Comparison of ENCODE assay signal across 8 cellular contexts in genomic region chr17:4945176-4945943, GRCh38. TPM values are rescaled to one million over a fixed set of nuclear protein-coding genes. Genes with fewer than 3 reads are reported as not detected.
DNase-seq lines count a peak whose midpoint lies in the region; ATAC-seq and TF ChIP-seq lines count a peak whose summit lies in the region.

No MANE protein-coding gene starts in this region.

- H3K4me3 ChIP-seq in CD4-positive, CD25-positive, alpha-beta regulatory T cell (ENCODE audit: low read depth, low read length): peak overlapping the region; percentile 96
- H3K4me3 ChIP-seq in adrenal gland: no peak overlapping the region
- H3K4me3 ChIP-seq in iPS-15b (ENCODE audit: low read depth, low read length): peak overlapping the region; percentile 62

- peaks cover 0 to 3% (median 0%) of the 10 kb centered on the region in 7 donors for H3K9me3 Mint-ChIP-seq in CD4-positive, CD25-positive, alpha-beta regulatory T cell
- H3K9me3 Mint-ChIP-seq in T-cell: no peaks in the 10 kb centered on the region

- CTCF ChIA-PET in T-cell (lab: Charles Lee): interaction anchor here in 1 of 2 donors (1.0 kb wide), 1 partner anchor 21 kb away, joined by 4 read pairs; no protein-coding TSS in a partner anchor

- H3K9ac ChIP-seq in iPS-15b (ENCODE audit: low read depth, low read length): no peak overlapping the region

- POLR2A ChIA-PET in T-cell (lab: Charles Lee): interaction anchor here in 1 of 2 donors (0.6 to 1.4 kb wide), 3 partner anchors 22 to 145 kb away, joined by 3 to 6 read pairs (median 5); partner anchors contain the start of gene SPAG7

- H3K27me3 Mint-ChIP-seq in CD4-positive, CD25-positive, alpha-beta regulatory T cell: peaks cover 4% of the 10 kb centered on the region
- H3K27me3 Mint-ChIP-seq in T-cell: no peaks in the 10 kb centered on the region

- peak; percentile 60 to 85 (median 68) for DNase-seq in CD4-positive, CD25-positive, alpha-beta regulatory T cell
- DNase-seq in T-cell (peak in 33 of 34 experiments; percentile 34 to 76 (median 52)), adrenal gland (peak; percentile 75 to 92 (median 88)), DMS114 treated with DMSO at 0.1 percent for 48 hours (lab: John Stamatoyannopoulos, UW; ENCODE audit: unreplicated experiment) (no peak)
- DNase-seq in stimulated activated CD4-positive, alpha-beta T cell treated with anti-CD3 and anti-CD28 coated beads, Interleukin-12 subunit alpha, Interleukin-12 subunit beta, amount 100 ng/mL, for 48 hours (ENCODE audit: low read depth in 2 of 3, low spot score in 1 of 3): peak; percentile 79 to 90 (median 80)

- H3K4me1 ChIP-seq in CD4-positive, CD25-positive, alpha-beta regulatory T cell (ENCODE audit: control insufficient read depth, insufficient read depth, low read length, poor library complexity, severe bottlenecking): peaks cover 82% of the 10 kb centered on the region
- peaks cover 32 to 51% of the 10 kb centered on the region in 2 donors for H3K4me1 ChIP-seq in adrenal gland (replicated peaks in 1 of 2)
- H3K4me1 ChIP-seq in iPS-15b (ENCODE audit: control insufficient read depth, insufficient read depth, low read length): peaks cover 6% of the 10 kb centered on the region

- ATAC-seq in CD4-positive, CD25-positive, alpha-beta regulatory T cell (ENCODE audit: low read depth in 2 of 2): peak; percentile 44 to 50
- ATAC-seq in HG03095 (IDR thresholded peaks at IDR 0.05; ENCODE audit: unreplicated experiment) (peak; percentile 32), T-cell (replicated peaks in 1 of 4) (peak in 3 of 4 experiments; percentile 24 to 31 (median 24)), HG02981 (IDR thresholded peaks at IDR 0.05; ENCODE audit: unreplicated experiment) (no peak)

- H3K27me3 ChIP-seq in CD4-positive, CD25-positive, alpha-beta regulatory T cell (ENCODE audit: control insufficient read depth, insufficient read depth, low read length): no peaks in the 10 kb centered on the region
- H3K27me3 ChIP-seq in adrenal gland (no peaks in the 10 kb centered on the region), iPS-15b (ENCODE audit: control insufficient read depth, insufficient read depth, low read length) (no peaks in the 10 kb centered on the region)

- intact Hi-C loops in adrenal gland (cut with DNase I): no loop called here

- peak in 1 of 2 donors; percentile 16 for TF ChIP-seq POLR2A in adrenal gland (IDR thresholded peaks at IDR 0.05)

- peak overlapping the region; percentile 91 to 96 (median 94) for H3K27ac Mint-ChIP-seq in CD4-positive, CD25-positive, alpha-beta regulatory T cell
- H3K27ac Mint-ChIP-seq in T-cell: peak overlapping the region; percentile 96 to 97

- H3K36me3 Mint-ChIP-seq in CD4-positive, CD25-positive, alpha-beta regulatory T cell: peaks cover 35% of the 10 kb centered on the region
- H3K36me3 Mint-ChIP-seq in T-cell: peaks cover 50% of the 10 kb centered on the region

- WGBS in adrenal gland, 4 donors: 25 to 37% (median 34%) methylated on average over 7 of the region's 7 CpGs

- H3K36me3 ChIP-seq in CD4-positive, CD25-positive, alpha-beta regulatory T cell (ENCODE audit: control insufficient read depth, insufficient read depth, low read length): peaks cover 39% of the 10 kb centered on the region
- H3K36me3 ChIP-seq in adrenal gland (replicated peaks in 1 of 2) (peaks cover 0 to 49% of the 10 kb centered on the region in 2 donors), iPS-15b (ENCODE audit: control insufficient read depth, insufficient read depth, low read length) (peaks cover 48% of the 10 kb centered on the region)

- H3K4me1 Mint-ChIP-seq in CD4-positive, CD25-positive, alpha-beta regulatory T cell: peaks cover 0 to 65% (median 48%) of the 10 kb centered on the region in 4 donors
- peaks cover 63 to 75% (median 67%) of the 10 kb centered on the region in 3 donors for H3K4me1 Mint-ChIP-seq in T-cell

- peak overlapping the region; percentile 97 for H3K27ac ChIP-seq in CD4-positive, CD25-positive, alpha-beta regulatory T cell (ENCODE audit: insufficient read depth, low read length, poor library complexity, severe bottlenecking)
- peak overlapping the region in 4 of 5 donors; percentile 42 to 75 (median 60) for H3K27ac ChIP-seq in adrenal gland

- no peaks in the 10 kb centered on the region for H3K9me3 ChIP-seq in CD4-positive, CD25-positive, alpha-beta regulatory T cell (ENCODE audit: control insufficient read depth in 2 of 2, low read length in 2 of 2)
- H3K9me3 ChIP-seq in adrenal gland (replicated peaks in 1 of 3) (no peaks in the 10 kb centered on the region), iPS-15b (ENCODE audit: control insufficient read depth, insufficient read depth, low read length) (no peaks in the 10 kb centered on the region)

- peak overlapping the region; percentile 90 to 99 (median 96) for H3K4me3 Mint-ChIP-seq in CD4-positive, CD25-positive, alpha-beta regulatory T cell
- peak overlapping the region; percentile 97 to 100 (median 98) for H3K4me3 Mint-ChIP-seq in T-cell

- no peak for TF ChIP-seq CTCF in adrenal gland (IDR thresholded peaks at IDR 0.05)

RNA-seq across cellular contexts. Expression of gene PFN1, which starts 3.0 kb away (rescaled TPM):
- total RNA-seq in CD4-positive, CD25-positive, alpha-beta regulatory T cell: 865 TPM
- polyA plus RNA-seq in CD4-positive, CD25-positive, alpha-beta regulatory T cell: 1,000 to 10,000 TPM; 2,018 to 2,804 (median 2,386) TPM
- total RNA-seq in T-cell: 100 to 1,000 TPM; 654 to 853 (median 744) TPM
- total RNA-seq in adrenal gland: 1,000 to 10,000 TPM in 1 of 8 donors, 100 to 1,000 TPM in 7; 357 to 1,056 (median 454) TPM
- polyA plus RNA-seq in adrenal gland: 100 to 1,000 TPM; 310 to 593 (median 390) TPM

RNA-seq across cellular contexts. Expression of gene RNF167, which starts 5.3 kb away (rescaled TPM):
- total RNA-seq in CD4-positive, CD25-positive, alpha-beta regulatory T cell: 105 TPM
- polyA plus RNA-seq in CD4-positive, CD25-positive, alpha-beta regulatory T cell: 10 to 100 TPM; 31.5 to 58.2 (median 45.9) TPM
- total RNA-seq in T-cell (100 to 1,000 TPM; 109 to 158 (median 135) TPM), adrenal gland (100 to 1,000 TPM in 4 of 8 donors, 10 to 100 TPM in 4; 46.7 to 130 (median 94.5) TPM)
- 100 to 1,000 TPM; 134 to 252 (median 240) TPM for polyA plus RNA-seq in adrenal gland

RNA-seq across cellular contexts. Expression of gene SLC25A11, which starts 5.5 kb away (rescaled TPM):
- 22.6 TPM for total RNA-seq in CD4-positive, CD25-positive, alpha-beta regulatory T cell
- 10 to 100 TPM; 69.3 to 78.4 (median 74.4) TPM for polyA plus RNA-seq in CD4-positive, CD25-positive, alpha-beta regulatory T cell
- total RNA-seq in T-cell (10 to 100 TPM; 30.9 to 51.6 (median 47.0) TPM), adrenal gland (10 to 100 TPM; 65.3 to 77.7 (median 68.5) TPM)
- polyA plus RNA-seq in adrenal gland: 10 to 100 TPM; 37.8 to 57.1 (median 40.3) TPM

RNA-seq across cellular contexts. Expression of gene ENO3, which starts 5.6 kb away (rescaled TPM):
- 11.7 TPM for total RNA-seq in CD4-positive, CD25-positive, alpha-beta regulatory T cell
- polyA plus RNA-seq in CD4-positive, CD25-positive, alpha-beta regulatory T cell: 1 to 10 TPM in 1 of 4 donors, under 1 TPM in 3; 0.29 to 1.6 (median 0.41) TPM
- total RNA-seq in T-cell (10 to 100 TPM; 31.0 to 38.4 (median 36.3) TPM), adrenal gland (10 to 100 TPM in 2 of 8 donors, 1 to 10 TPM in 6; 1.6 to 13.6 (median 4.2) TPM)
- polyA plus RNA-seq in adrenal gland: 10 to 100 TPM in 2 of 3 donors, 1 to 10 TPM in 1; 2.5 to 64.8 (median 22.0) TPM

RNA-seq across cellular contexts. Expression of gene GP1BA, which starts 13.3 kb away (rescaled TPM):
- total RNA-seq in CD4-positive, CD25-positive, alpha-beta regulatory T cell: 1.9 TPM
- under 1 TPM in 2 of 4 donors, not detected in 2; 0.07 to 0.22 TPM for polyA plus RNA-seq in CD4-positive, CD25-positive, alpha-beta regulatory T cell
- total RNA-seq in T-cell: under 1 TPM in 1 of 5 donors, not detected in 4; 0.40 TPM
- under 1 TPM in 1 of 8 donors, not detected in 7; 0.08 TPM for total RNA-seq in adrenal gland
- polyA plus RNA-seq in adrenal gland: not detected

Comparison
In these comparisons a context has a peak if more than half of its experiments do, and no peak if none do; other contexts are left out.
1. H3K4me3 ChIP-seq: peak in CD4-positive, CD25-positive, alpha-beta regulatory T cell (single experiment) and iPS-15b (single experiment); none in adrenal gland (0 of 4).